In the genomic region with DNA sequence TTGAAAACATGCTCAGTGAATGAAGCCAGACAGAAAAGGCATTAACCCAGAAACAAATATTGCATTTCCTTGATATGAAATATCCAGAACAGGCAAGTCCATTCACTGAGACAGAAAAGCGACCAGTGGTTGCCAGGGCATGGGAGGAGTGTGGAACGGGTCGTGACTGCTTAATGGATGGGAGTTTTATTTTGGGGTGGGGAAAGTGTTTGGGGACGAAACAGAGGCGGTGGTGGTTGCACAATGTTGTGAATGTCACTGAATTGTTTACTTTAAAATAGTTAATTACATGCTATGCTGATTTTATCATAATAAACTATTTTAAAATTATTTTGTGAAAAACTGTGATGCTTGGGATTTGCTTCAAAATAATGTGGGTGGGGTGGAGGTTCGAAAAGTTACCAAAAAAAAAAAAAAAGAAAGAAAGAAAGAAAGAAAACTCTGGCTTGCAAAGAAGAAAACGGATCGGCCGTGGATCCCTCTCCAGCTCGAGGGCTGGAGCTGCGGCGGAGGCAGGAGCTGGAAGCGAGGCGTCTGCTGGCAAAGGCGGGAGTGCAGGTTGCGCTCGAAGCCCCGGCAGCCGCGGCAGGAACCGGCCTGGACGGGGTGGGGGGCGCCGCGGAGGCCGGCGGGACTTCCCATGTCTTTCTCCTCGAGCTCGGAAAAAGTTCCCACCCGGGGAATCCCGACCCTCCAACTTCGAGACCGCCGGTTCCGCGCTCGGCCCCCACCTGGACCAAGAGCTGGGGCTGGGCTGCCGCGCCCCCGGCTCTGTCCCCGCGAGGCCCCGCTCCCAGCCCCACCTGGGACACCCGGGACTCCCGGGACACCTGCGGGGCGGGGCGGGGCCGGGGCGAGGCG, we compare ENCODE assay signal across 1 cellular context.
TF ChIP-seq lines count a peak whose summit lies in the region.

No MANE protein-coding gene starts in this region.

TF ChIP-seq in SK-N-SH treated with all-trans-retinoic acid at 6 μM for 48 hours, 23 proteins besides CTCF, POLR2A, EP300 and RAD21 (continued from another document):
- TF ChIP-seq ZC3H10 (CRISPR knock-in tag; IDR thresholded peaks at IDR 0.05) (no peak), TOX (CRISPR knock-in tag; IDR thresholded peaks at IDR 0.05; ENCODE audit: borderline replicate concordance) (no peak)
